In genomic region chr2:177148477-177149154, GRCh38 we compare ENCODE assay signal across 1 cellular context.
TF ChIP-seq lines count a peak whose summit lies in the region.

No MANE protein-coding gene starts in this region.

TF ChIP-seq in HEK293, 187 proteins besides CTCF, POLR2A, EP300 and RAD21 (continued from another document and continues in another):
- TF ChIP-seq ZNF692 (tag by site-specific recombination; IDR thresholded peaks at IDR 0.05) (no peak), ZNF561 (tag by site-specific recombination; IDR thresholded peaks at IDR 0.05; ENCODE audit: borderline replicate concordance) (no peak), ZFP69B (tag by site-specific recombination; IDR thresholded peaks at IDR 0.05) (no peak), FEZF1 (tag by site-specific recombination; IDR thresholded peaks at IDR 0.05) (0 out of 2 replicates have a peak, but pooled peaks have one; percentile 16), ZEB2 (tag by site-specific recombination; IDR thresholded peaks at IDR 0.05) (peak; percentile 45; the same call in 1 of the 2 replicates), ZNF184 (tag by site-specific recombination; IDR thresholded peaks at IDR 0.05) (no peak), ZNF501 (tag by site-specific recombination; IDR thresholded peaks at IDR 0.05) (no peak), REST (tag by site-specific recombination; IDR thresholded peaks at IDR 0.05) (no peak), ZNF354C (tag by site-specific recombination; IDR thresholded peaks at IDR 0.05; ENCODE audit: borderline replicate concordance, low read depth) (no peak), ZBTB8A (tag by site-specific recombination; IDR thresholded peaks at IDR 0.05) (peak; percentile 49), ZNF791 (tag by site-specific recombination; IDR thresholded peaks at IDR 0.05) (no peak), ZNF114 (tag by site-specific recombination; IDR thresholded peaks at IDR 0.05) (no peak), REPIN1 (tag by site-specific recombination; IDR thresholded peaks at IDR 0.05; ENCODE audit: low read depth) (no peak), ZXDB (tag by site-specific recombination; IDR thresholded peaks at IDR 0.05) (peak; percentile 53), ZNF404 (tag by site-specific recombination; IDR thresholded peaks at IDR 0.05) (no peak), ZNF140 (tag by site-specific recombination; IDR thresholded peaks at IDR 0.05) (no peak), SETDB1 (IDR thresholded peaks at IDR 0.05; ENCODE audit: insufficient read length, low read length) (no peak), ZNF175 (tag by site-specific recombination; IDR thresholded peaks at IDR 0.05) (no peak), ZNF555 (tag by site-specific recombination; conservative IDR thresholded peaks at IDR 0.05) (no peak), PRDM1 (tag by site-specific recombination; IDR thresholded peaks at IDR 0.05) (no peak), ZBTB1 (tag by site-specific recombination; IDR thresholded peaks at IDR 0.05) (no peak), ZNF157 (tag by site-specific recombination; IDR thresholded peaks at IDR 0.05) (no peak), ZNF37A (tag by site-specific recombination; IDR thresholded peaks at IDR 0.05) (no peak), WT1 (tag by site-specific recombination; IDR thresholded peaks at IDR 0.05) (no peak), ZNF214 (tag by site-specific recombination; IDR thresholded peaks at IDR 0.05; ENCODE audit: borderline replicate concordance) (no peak), MEIS1 (CRISPR knock-in tag; IDR thresholded peaks at IDR 0.05; ENCODE audit: borderline replicate concordance) (no peak), ZNF645 (tag by site-specific recombination; IDR thresholded peaks at IDR 0.05) (no peak), ZSCAN23 (tag by site-specific recombination; IDR thresholded peaks at IDR 0.05) (no peak), ZNF792 (tag by site-specific recombination; IDR thresholded peaks at IDR 0.05) (no peak), INSM2 (tag by site-specific recombination; IDR thresholded peaks at IDR 0.05) (no peak), ZNF132 (tag by site-specific recombination; IDR thresholded peaks at IDR 0.05; ENCODE audit: borderline replicate concordance) (no peak), ZNF654 (tag by site-specific recombination; IDR thresholded peaks at IDR 0.05; ENCODE audit: low read depth) (peak; percentile 84), ZNF174 (tag by site-specific recombination; IDR thresholded peaks at IDR 0.05) (no peak), ZNF510 (tag by site-specific recombination; IDR thresholded peaks at IDR 0.05; ENCODE audit: insufficient replicate concordance) (no peak), MZF1 (tag by site-specific recombination; IDR thresholded peaks at IDR 0.05; ENCODE audit: borderline replicate concordance) (peak; percentile 42; the same call in 1 of the 2 replicates), ZBTB20 (tag by site-specific recombination; IDR thresholded peaks at IDR 0.05) (no peak), ZNF426 (tag by site-specific recombination; IDR thresholded peaks at IDR 0.05) (no peak), ZNF747 (tag by site-specific recombination; IDR thresholded peaks at IDR 0.05) (no peak), TRIM28 (IDR thresholded peaks at IDR 0.05; ENCODE audit: borderline replicate concordance, low read length) (peak; percentile 84; the same call in 1 of the 2 replicates), ZNF624 (tag by site-specific recombination; IDR thresholded peaks at IDR 0.05) (no peak), ZNF629 (tag by site-specific recombination; IDR thresholded peaks at IDR 0.05) (0 out of 2 replicates have a peak, but pooled peaks have one; percentile 26), KLF16 (tag by site-specific recombination; IDR thresholded peaks at IDR 0.05) (no peak), KLF1 (tag by site-specific recombination; IDR thresholded peaks at IDR 0.05) (no peak), YY2 (tag by site-specific recombination; IDR thresholded peaks at IDR 0.05) (no peak), ZNF266 (tag by site-specific recombination; IDR thresholded peaks at IDR 0.05; ENCODE audit: low read depth) (no peak), HOXD13 (CRISPR knock-in tag; IDR thresholded peaks at IDR 0.05; ENCODE audit: borderline replicate concordance) (no peak), ZNF335 (tag by site-specific recombination; conservative IDR thresholded peaks at IDR 0.05) (peak; percentile 99), ZNF658 (tag by site-specific recombination; IDR thresholded peaks at IDR 0.05) (no peak)
- TF ChIP-seq, protein P1, sequence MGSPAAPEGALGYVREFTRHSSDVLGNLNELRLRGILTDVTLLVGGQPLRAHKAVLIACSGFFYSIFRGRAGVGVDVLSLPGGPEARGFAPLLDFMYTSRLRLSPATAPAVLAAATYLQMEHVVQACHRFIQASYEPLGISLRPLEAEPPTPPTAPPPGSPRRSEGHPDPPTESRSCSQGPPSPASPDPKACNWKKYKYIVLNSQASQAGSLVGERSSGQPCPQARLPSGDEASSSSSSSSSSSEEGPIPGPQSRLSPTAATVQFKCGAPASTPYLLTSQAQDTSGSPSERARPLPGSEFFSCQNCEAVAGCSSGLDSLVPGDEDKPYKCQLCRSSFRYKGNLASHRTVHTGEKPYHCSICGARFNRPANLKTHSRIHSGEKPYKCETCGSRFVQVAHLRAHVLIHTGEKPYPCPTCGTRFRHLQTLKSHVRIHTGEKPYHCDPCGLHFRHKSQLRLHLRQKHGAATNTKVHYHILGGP (tag by site-specific recombination; IDR thresholded peaks at IDR 0.05), result no peak
- TF ChIP-seq, protein P2, sequence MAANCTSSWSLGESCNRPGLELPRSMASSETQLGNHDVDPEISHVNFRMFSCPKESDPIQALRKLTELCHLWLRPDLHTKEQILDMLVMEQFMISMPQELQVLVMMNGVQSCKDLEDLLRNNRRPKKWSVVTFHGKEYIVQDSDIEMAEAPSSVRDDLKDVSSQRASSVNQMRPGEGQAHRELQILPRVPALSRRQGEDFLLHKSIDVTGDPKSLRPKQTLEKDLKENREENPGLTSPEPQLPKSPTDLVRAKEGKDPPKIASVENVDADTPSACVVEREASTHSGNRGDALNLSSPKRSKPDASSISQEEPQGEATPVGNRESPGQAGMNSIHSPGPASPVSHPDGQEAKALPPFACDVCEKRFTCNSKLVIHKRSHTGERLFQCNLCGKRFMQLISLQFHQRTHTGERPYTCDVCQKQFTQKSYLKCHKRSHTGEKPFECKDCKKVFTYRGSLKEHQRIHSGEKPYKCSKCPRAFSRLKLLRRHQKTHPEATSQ (tag by site-specific recombination; IDR thresholded peaks at IDR 0.05), result no peak
- TF ChIP-seq, protein P3, sequence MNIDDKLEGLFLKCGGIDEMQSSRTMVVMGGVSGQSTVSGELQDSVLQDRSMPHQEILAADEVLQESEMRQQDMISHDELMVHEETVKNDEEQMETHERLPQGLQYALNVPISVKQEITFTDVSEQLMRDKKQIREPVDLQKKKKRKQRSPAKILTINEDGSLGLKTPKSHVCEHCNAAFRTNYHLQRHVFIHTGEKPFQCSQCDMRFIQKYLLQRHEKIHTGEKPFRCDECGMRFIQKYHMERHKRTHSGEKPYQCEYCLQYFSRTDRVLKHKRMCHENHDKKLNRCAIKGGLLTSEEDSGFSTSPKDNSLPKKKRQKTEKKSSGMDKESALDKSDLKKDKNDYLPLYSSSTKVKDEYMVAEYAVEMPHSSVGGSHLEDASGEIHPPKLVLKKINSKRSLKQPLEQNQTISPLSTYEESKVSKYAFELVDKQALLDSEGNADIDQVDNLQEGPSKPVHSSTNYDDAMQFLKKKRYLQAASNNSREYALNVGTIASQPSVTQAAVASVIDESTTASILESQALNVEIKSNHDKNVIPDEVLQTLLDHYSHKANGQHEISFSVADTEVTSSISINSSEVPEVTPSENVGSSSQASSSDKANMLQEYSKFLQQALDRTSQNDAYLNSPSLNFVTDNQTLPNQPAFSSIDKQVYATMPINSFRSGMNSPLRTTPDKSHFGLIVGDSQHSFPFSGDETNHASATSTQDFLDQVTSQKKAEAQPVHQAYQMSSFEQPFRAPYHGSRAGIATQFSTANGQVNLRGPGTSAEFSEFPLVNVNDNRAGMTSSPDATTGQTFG (tag by site-specific recombination; IDR thresholded peaks at IDR 0.05; ENCODE audit: borderline replicate concordance), result no peak
- TF ChIP-seq, protein P4, sequence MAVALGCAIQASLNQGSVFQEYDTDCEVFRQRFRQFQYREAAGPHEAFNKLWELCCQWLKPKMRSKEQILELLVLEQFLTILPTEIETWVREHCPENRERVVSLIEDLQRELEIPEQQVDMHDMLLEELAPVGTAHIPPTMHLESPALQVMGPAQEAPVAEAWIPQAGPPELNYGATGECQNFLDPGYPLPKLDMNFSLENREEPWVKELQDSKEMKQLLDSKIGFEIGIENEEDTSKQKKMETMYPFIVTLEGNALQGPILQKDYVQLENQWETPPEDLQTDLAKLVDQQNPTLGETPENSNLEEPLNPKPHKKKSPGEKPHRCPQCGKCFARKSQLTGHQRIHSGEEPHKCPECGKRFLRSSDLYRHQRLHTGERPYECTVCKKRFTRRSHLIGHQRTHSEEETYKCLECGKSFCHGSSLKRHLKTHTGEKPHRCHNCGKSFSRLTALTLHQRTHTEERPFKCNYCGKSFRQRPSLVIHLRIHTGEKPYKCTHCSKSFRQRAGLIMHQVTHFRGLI (tag by site-specific recombination; IDR thresholded peaks at IDR 0.05), result no peak
- TF ChIP-seq, protein P5, sequence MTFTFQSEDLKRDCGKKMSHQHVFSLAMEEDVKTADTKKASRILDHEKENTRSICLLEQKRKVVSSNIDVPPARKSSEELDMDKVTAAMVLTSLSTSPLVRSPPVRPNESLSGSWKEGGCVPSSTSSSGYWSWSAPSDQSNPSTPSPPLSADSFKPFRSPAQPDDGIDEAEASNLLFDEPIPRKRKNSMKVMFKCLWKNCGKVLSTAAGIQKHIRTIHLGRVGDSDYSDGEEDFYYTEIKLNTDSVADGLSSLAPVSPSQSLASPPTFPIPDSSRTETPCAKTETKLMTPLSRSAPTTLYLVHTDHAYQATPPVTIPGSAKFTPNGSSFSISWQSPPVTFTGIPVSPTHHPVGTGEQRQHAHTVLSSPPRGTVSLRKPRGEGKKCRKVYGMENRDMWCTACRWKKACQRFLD (tag by site-specific recombination; IDR thresholded peaks at IDR 0.05), result no peak
